Comparison of ENCODE assay signal across 1 cellular context in the genomic region with DNA sequence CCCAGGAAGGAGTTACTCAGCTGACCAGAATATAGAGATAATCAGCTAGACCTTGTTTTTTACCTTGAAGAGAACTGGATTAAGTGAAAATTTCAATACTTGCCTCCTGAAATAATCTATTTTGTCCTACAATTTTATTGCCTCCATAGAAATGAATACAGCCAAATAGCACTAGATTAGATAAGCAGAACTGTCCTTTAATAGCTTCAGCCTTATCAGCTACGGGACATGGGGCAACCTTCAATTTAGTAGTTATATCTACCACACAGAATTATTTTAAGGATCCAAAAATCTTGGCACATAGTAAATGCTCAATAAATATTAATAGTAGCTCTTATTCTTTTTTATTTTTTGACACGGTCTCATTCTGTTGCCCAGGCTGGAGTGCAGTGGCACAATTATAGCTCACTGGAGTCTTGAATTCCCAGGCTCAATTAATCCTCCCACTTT.
TF ChIP-seq lines count a peak whose summit lies in the region.

No MANE protein-coding gene starts in this region.

TF ChIP-seq in HEK293T, 16 proteins besides CTCF, POLR2A, EP300 and RAD21:
- TF ChIP-seq FOXK2 (IDR thresholded peaks at IDR 0.05), result no peak
- TF ChIP-seq HDGF (IDR thresholded peaks at IDR 0.05; ENCODE audit: borderline replicate concordance), result no peak
- no peak for TF ChIP-seq ARNT (IDR thresholded peaks at IDR 0.05)
- TF ChIP-seq SP1 (IDR thresholded peaks at IDR 0.05), result no peak
- no peak for TF ChIP-seq FOXA1 (IDR thresholded peaks at IDR 0.05)
- TF ChIP-seq LEF1 (IDR thresholded peaks at IDR 0.05; ENCODE audit: borderline replicate concordance), result no peak
- TF ChIP-seq ELF4 (IDR thresholded peaks at IDR 0.05), result no peak
- TF ChIP-seq SUZ12 (IDR thresholded peaks at IDR 0.05), result no peak
- no peak for TF ChIP-seq ZNF384 (IDR thresholded peaks at IDR 0.05)
- TF ChIP-seq FOXM1 (IDR thresholded peaks at IDR 0.05; ENCODE audit: borderline replicate concordance), result no peak
- TF ChIP-seq L3MBTL2 (conservative IDR thresholded peaks at IDR 0.05), result no peak
- TF ChIP-seq NFRKB (IDR thresholded peaks at IDR 0.05), result no peak
TF ChIP-seq in HEK293T: peak in this region for 0.
